18 cellular contexts compared by ENCODE assay signal in genomic region chr9:70566743-70567142, GRCh38.
DNase-seq lines count a peak whose midpoint lies in the region; ATAC-seq and TF ChIP-seq lines count a peak whose summit lies in the region.
"Had no signal": no experiment of that assay in that cellular context is flagged by ENCODE, and none has a peak within 500 bp of the region (broad histone marks: within the 10 kb centered on the region; RNA-seq: fewer than 3 reads in every experiment).

No MANE protein-coding gene starts in this region.

- in situ Hi-C loops in GM13976 (cut with MboI; ENCODE audit: low sequenced_read_pairs, unreplicated experiment): no loop called here

- H3K27ac Mint-ChIP-seq in activated CD4-positive, alpha-beta T cell treated with anti-CD3 and anti-CD28 coated beads, Interleukin-2, amount 10 ng/mL, durations not matched to agents 7 days and 5 days: peak overlapping the region; percentile 34
- no peak overlapping the region for H3K27ac Mint-ChIP-seq in activated CD4-positive, alpha-beta T cell treated with anti-CD3 and anti-CD28 coated beads, Interleukin-2, amount 10 ng/mL, durations not matched to agents 24 days and 14 days
- H3K27ac Mint-ChIP-seq in WTC11 (no peak overlapping the region; the same call in 1 of the 2 replicates), mesothelial cell of epicardium (peak overlapping the region; percentile 40)
- peak overlapping the region; percentile 28 to 72 for H3K27ac Mint-ChIP-seq in stimulated activated naive CD8-positive, alpha-beta T cell treated with anti-CD3 and anti-CD28 coated beads, Interleukin-15, amount 100 ng/mL, for 72 hours
- H3K27ac Mint-ChIP-seq: stimulated activated naive B cell treated with anti-CD40 and anti-IgM and Interleukin-4, amounts not matched to agents 10 μg/mL and 1 μg/mL and 100 μg/mL, for 72 hours had no signal

- TF ChIP-seq CTCF in WTC11 (IDR thresholded peaks at IDR 0.05) (no peak), mesothelial cell of epicardium (IDR thresholded peaks at IDR 0.05; ENCODE audit: unreplicated experiment) (no peak), GM13976 (IDR thresholded peaks at IDR 0.05; ENCODE audit: borderline replicate concordance, control extremely low read depth, extremely low read depth, insufficient read depth, missing control alignments) (no peak)

- peaks cover 5% of the 10 kb centered on the region for H3K36me3 Mint-ChIP-seq in activated CD4-positive, alpha-beta T cell treated with anti-CD3 and anti-CD28 coated beads, Interleukin-2, amount 10 ng/mL, durations not matched to agents 7 days and 5 days (ENCODE audit: low read depth)
- no peaks in the 10 kb centered on the region for H3K36me3 Mint-ChIP-seq in activated CD4-positive, alpha-beta T cell treated with anti-CD3 and anti-CD28 coated beads, Interleukin-2, amount 10 ng/mL, durations not matched to agents 24 days and 14 days (ENCODE audit: low read depth)
- no peaks in the 10 kb centered on the region for H3K36me3 Mint-ChIP-seq in WTC11
- no peaks in the 10 kb centered on the region for H3K36me3 Mint-ChIP-seq in mesothelial cell of epicardium
- H3K36me3 Mint-ChIP-seq: stimulated activated naive B cell treated with anti-CD40 and anti-IgM and Interleukin-4, amounts not matched to agents 10 μg/mL and 1 μg/mL and 100 μg/mL, for 72 hours had no signal

- H3K4me3 Mint-ChIP-seq in activated CD4-positive, alpha-beta T cell treated with anti-CD3 and anti-CD28 coated beads, Interleukin-2, amount 10 ng/mL, durations not matched to agents 7 days and 5 days: no peak overlapping the region
- no peak overlapping the region for H3K4me3 Mint-ChIP-seq in activated CD4-positive, alpha-beta T cell treated with anti-CD3 and anti-CD28 coated beads, Interleukin-2, amount 10 ng/mL, durations not matched to agents 24 days and 14 days
- H3K4me3 Mint-ChIP-seq in WTC11 (no peak overlapping the region), mesothelial cell of epicardium (no peak overlapping the region)
- H3K4me3 Mint-ChIP-seq in stimulated activated naive CD8-positive, alpha-beta T cell treated with anti-CD3 and anti-CD28 coated beads, Interleukin-15, amount 100 ng/mL, for 72 hours: peak overlapping the region; percentile 41 to 77
- H3K4me3 Mint-ChIP-seq: stimulated activated naive B cell treated with anti-CD40 and anti-IgM and Interleukin-4, amounts not matched to agents 10 μg/mL and 1 μg/mL and 100 μg/mL, for 72 hours had no signal

- peaks cover 3% of the 10 kb centered on the region for H3K9me3 Mint-ChIP-seq in activated CD4-positive, alpha-beta T cell treated with anti-CD3 and anti-CD28 coated beads, Interleukin-2, amount 10 ng/mL, durations not matched to agents 7 days and 5 days
- peaks cover 4% of the 10 kb centered on the region for H3K9me3 Mint-ChIP-seq in activated CD4-positive, alpha-beta T cell treated with anti-CD3 and anti-CD28 coated beads, Interleukin-2, amount 10 ng/mL, durations not matched to agents 24 days and 14 days
- no peaks in the 10 kb centered on the region for H3K9me3 Mint-ChIP-seq in WTC11
- no peaks in the 10 kb centered on the region for H3K9me3 Mint-ChIP-seq in mesothelial cell of epicardium
- H3K9me3 Mint-ChIP-seq in stimulated activated naive CD8-positive, alpha-beta T cell treated with anti-CD3 and anti-CD28 coated beads, Interleukin-15, amount 100 ng/mL, for 72 hours: no peaks in the 10 kb centered on the region
- H3K9me3 Mint-ChIP-seq: stimulated activated naive B cell treated with anti-CD40 and anti-IgM and Interleukin-4, amounts not matched to agents 10 μg/mL and 1 μg/mL and 100 μg/mL, for 72 hours had no signal

- POLR2A ChIA-PET in activated CD4-positive, alpha-beta T cell treated with anti-CD3 and anti-CD28 coated beads, Interleukin-2, amount 10 ng/mL, durations not matched to agents 7 days and 5 days (lab: Charles Lee): no interaction called here
- POLR2A ChIA-PET in WTC11 (lab: Charles Lee): interaction anchor here (0.9 kb wide), 1 partner anchor 13 kb away, joined by 4 read pairs; no protein-coding TSS in a partner anchor

- intact Hi-C loops in activated CD4-positive, alpha-beta T cell treated with anti-CD3 and anti-CD28 coated beads, Interleukin-2, amount 10 ng/mL, durations not matched to agents 24 days and 14 days (cut with micrococcal nuclease): loop anchor here (10.0 kb wide), 3 partner anchors 742 to 1218 kb away; partner anchors contain the start of gene CFAP95

- CTCF ChIA-PET in activated CD4-positive, alpha-beta T cell treated with anti-CD3 and anti-CD28 coated beads, Interleukin-2, amount 10 ng/mL, durations not matched to agents 7 days and 5 days (lab: Charles Lee): interaction anchor here (0.6 to 1.5 kb wide), 6 partner anchors 10 to 1133 kb away, joined by 3 to 5 read pairs (median 4); no protein-coding TSS in a partner anchor
- CTCF ChIA-PET in WTC11 (lab: Charles Lee): interaction anchor here (0.8 to 2.0 kb wide), 4 partner anchors 13 to 57 kb away, joined by 3 to 7 read pairs (median 6); no protein-coding TSS in a partner anchor

- peaks cover 48% of the 10 kb centered on the region for H3K4me1 Mint-ChIP-seq in activated CD4-positive, alpha-beta T cell treated with anti-CD3 and anti-CD28 coated beads, Interleukin-2, amount 10 ng/mL, durations not matched to agents 7 days and 5 days
- peaks cover 36% of the 10 kb centered on the region for H3K4me1 Mint-ChIP-seq in activated CD4-positive, alpha-beta T cell treated with anti-CD3 and anti-CD28 coated beads, Interleukin-2, amount 10 ng/mL, durations not matched to agents 24 days and 14 days
- peaks cover 31% of the 10 kb centered on the region for H3K4me1 Mint-ChIP-seq in WTC11
- peaks cover 21% of the 10 kb centered on the region for H3K4me1 Mint-ChIP-seq in mesothelial cell of epicardium
- H3K4me1 Mint-ChIP-seq in stimulated activated naive CD8-positive, alpha-beta T cell treated with anti-CD3 and anti-CD28 coated beads, Interleukin-15, amount 100 ng/mL, for 72 hours: peaks cover 54% of the 10 kb centered on the region

- no peak for DNase-seq in activated CD4-positive, alpha-beta T cell treated with anti-CD3 and anti-CD28 coated beads, Interleukin-2, amount 10 ng/mL, durations not matched to agents 7 days and 5 days
- DNase-seq in activated CD4-positive, alpha-beta T cell treated with anti-CD3 and anti-CD28 coated beads, Interleukin-2, amount 10 ng/mL, durations not matched to agents 24 days and 14 days: no peak
- DNase-seq in WTC11 (ENCODE audit: low spot score) (no peak), mesothelial cell of epicardium (ENCODE audit: low spot score in 2 of 2, unreplicated experiment in 2 of 2) (no peak), GM13976 (ENCODE audit: low spot score) (no peak), NCI-H2227 treated with DMSO at 0.1 percent for 48 hours (lab: John Stamatoyannopoulos, UW) (no peak)
- peak; percentile 27 to 44 for DNase-seq in stimulated activated naive CD8-positive, alpha-beta T cell treated with anti-CD3 and anti-CD28 coated beads, Interleukin-15, amount 100 ng/mL, for 72 hours
- no peak for DNase-seq in activated CD8-positive, alpha-beta memory T cell treated with anti-CD3 and anti-CD28 coated beads, Interleukin-2, amount 50 U/mL, for 48 hours
- DNase-seq: activated CD4-positive, alpha-beta T cell treated with anti-CD3 and anti-CD28 coated beads, Interleukin-2, amount 50 U/mL, for 1 hour; amygdala; cortex of kidney; erythroblast; mesendoderm; MM.1S; nucleus accumbens; SHP77 treated with DMSO at 0.1 percent for 48 hours; stimulated activated naive B cell treated with anti-CD40 and anti-IgM and Interleukin-4, amounts not matched to agents 10 μg/mL and 1 μg/mL and 100 μg/mL, for 72 hours; T1000 had no signal

- ATAC-seq in WTC11: peak; percentile 77
- peak; percentile 25 for ATAC-seq in stimulated activated naive CD8-positive, alpha-beta T cell treated with anti-CD3 and anti-CD28 coated beads, Interleukin-15, amount 100 ng/mL, for 72 hours
- ATAC-seq: stimulated activated naive B cell treated with anti-CD40 and anti-IgM and Interleukin-4, amounts not matched to agents 10 μg/mL and 1 μg/mL and 100 μg/mL, for 72 hours had no signal

- H3K27me3 Mint-ChIP-seq in activated CD4-positive, alpha-beta T cell treated with anti-CD3 and anti-CD28 coated beads, Interleukin-2, amount 10 ng/mL, durations not matched to agents 7 days and 5 days: no peaks in the 10 kb centered on the region
- H3K27me3 Mint-ChIP-seq in activated CD4-positive, alpha-beta T cell treated with anti-CD3 and anti-CD28 coated beads, Interleukin-2, amount 10 ng/mL, durations not matched to agents 24 days and 14 days: no peaks in the 10 kb centered on the region
- H3K27me3 Mint-ChIP-seq in WTC11 (ENCODE audit: low read depth): peaks cover 4% of the 10 kb centered on the region; the same call in 1 of the 2 replicates
- no peaks in the 10 kb centered on the region for H3K27me3 Mint-ChIP-seq in mesothelial cell of epicardium (ENCODE audit: low read depth)
- H3K27me3 Mint-ChIP-seq in stimulated activated naive CD8-positive, alpha-beta T cell treated with anti-CD3 and anti-CD28 coated beads, Interleukin-15, amount 100 ng/mL, for 72 hours: no peaks in the 10 kb centered on the region
- H3K27me3 Mint-ChIP-seq: stimulated activated naive B cell treated with anti-CD40 and anti-IgM and Interleukin-4, amounts not matched to agents 10 μg/mL and 1 μg/mL and 100 μg/mL, for 72 hours had no signal

TF ChIP-seq in WTC11, 78 proteins besides CTCF, POLR2A, EP300 and RAD21 (continues in another document):
- TF ChIP-seq KAT7 (CRISPR knock-in tag; IDR thresholded peaks at IDR 0.05; ENCODE audit: borderline replicate concordance) (no peak), GTF2I (CRISPR knock-in tag; conservative IDR thresholded peaks at IDR 0.05) (no peak), HMGA2 (CRISPR knock-in tag; IDR thresholded peaks at IDR 0.05) (no peak), ZMAT4 (CRISPR knock-in tag; IDR thresholded peaks at IDR 0.05) (no peak)

Comparison
In these comparisons a context has a peak if more than half of its experiments do, and no peak if none do; other contexts are left out.
1. H3K27ac Mint-ChIP-seq: peak in activated CD4-positive, alpha-beta T cell treated with anti-CD3 and anti-CD28 coated beads, Interleukin-2, amount 10 ng/mL, durations not matched to agents 7 days and 5 days (single experiment), mesothelial cell of epicardium (single experiment) and stimulated activated naive CD8-positive, alpha-beta T cell treated with anti-CD3 and anti-CD28 coated beads, Interleukin-15, amount 100 ng/mL, for 72 hours (2 of 2); none in activated CD4-positive, alpha-beta T cell treated with anti-CD3 and anti-CD28 coated beads, Interleukin-2, amount 10 ng/mL, durations not matched to agents 24 days and 14 days (single experiment) and WTC11 (single experiment).
2. DNase-seq: peak in stimulated activated naive CD8-positive, alpha-beta T cell treated with anti-CD3 and anti-CD28 coated beads, Interleukin-15, amount 100 ng/mL, for 72 hours (2 of 2); none in activated CD4-positive, alpha-beta T cell treated with anti-CD3 and anti-CD28 coated beads, Interleukin-2, amount 10 ng/mL, durations not matched to agents 7 days and 5 days (single experiment), activated CD4-positive, alpha-beta T cell treated with anti-CD3 and anti-CD28 coated beads, Interleukin-2, amount 10 ng/mL, durations not matched to agents 24 days and 14 days (single experiment), WTC11 (single experiment), mesothelial cell of epicardium (0 of 2), activated CD8-positive, alpha-beta memory T cell treated with anti-CD3 and anti-CD28 coated beads, Interleukin-2, amount 50 U/mL, for 48 hours (single experiment), GM13976 (single experiment) and NCI-H2227 treated with DMSO at 0.1 percent for 48 hours (single experiment).
3. H3K4me3 Mint-ChIP-seq: peak in stimulated activated naive CD8-positive, alpha-beta T cell treated with anti-CD3 and anti-CD28 coated beads, Interleukin-15, amount 100 ng/mL, for 72 hours (2 of 2); none in activated CD4-positive, alpha-beta T cell treated with anti-CD3 and anti-CD28 coated beads, Interleukin-2, amount 10 ng/mL, durations not matched to agents 7 days and 5 days (single experiment), activated CD4-positive, alpha-beta T cell treated with anti-CD3 and anti-CD28 coated beads, Interleukin-2, amount 10 ng/mL, durations not matched to agents 24 days and 14 days (single experiment), WTC11 (single experiment) and mesothelial cell of epicardium (single experiment).